Comparison of ENCODE assay signal across 8 cellular contexts in genomic region chrX:47144626-47145407, GRCh38. TPM values are rescaled to one million over a fixed set of nuclear protein-coding genes. Genes with fewer than 3 reads are reported as not detected.
DNase-seq lines count a peak whose midpoint lies in the region; ATAC-seq and TF ChIP-seq lines count a peak whose summit lies in the region.

TSS of gene NDUFB11 (minus strand) at chrX:47144702. CDS start at chrX:47144679, 23 bp downstream.
TSS of gene RBM10 (plus strand) at chrX:47145221. CDS start at chrX:47147482, 2,261 bp downstream.

- peaks cover 16 to 39% (median 34%) of the 10 kb centered on the region in 4 donors for H3K4me1 Mint-ChIP-seq in naive thymus-derived CD8-positive, alpha-beta T cell

- H3K27ac Mint-ChIP-seq in naive thymus-derived CD8-positive, alpha-beta T cell: peak within 1 kb of the TSS; percentile 94 to 98 (median 98)

- H3K27me3 Mint-ChIP-seq in naive thymus-derived CD8-positive, alpha-beta T cell: no peaks in the 10 kb centered on the region

- peak; percentile 87 to 89 for ATAC-seq in naive thymus-derived CD8-positive, alpha-beta T cell

- TF ChIP-seq CTCF in LNCAP (IDR thresholded peaks at IDR 0.05): peak; percentile 51; the same call in 1 of the 2 replicates

- H3K36me3 Mint-ChIP-seq in naive thymus-derived CD8-positive, alpha-beta T cell: peaks cover 7 to 32% (median 19%) of the 10 kb centered on the region in 3 donors

- DNase-seq in ELF-1 (ENCODE audit: low read depth, low spot score) (peak; percentile 99), GOT3 (lab: John Stamatoyannopoulos, UW) (peak; percentile 66), RPMI8226 (peak; percentile 94), fibroblast of gingiva (ENCODE audit: low read depth) (peak; percentile 94)
- peak; percentile 68 to 83 for DNase-seq in activated T-helper 1 cell treated with anti-CD3 and anti-CD28 coated beads, Interleukin-2, amount 50 U/mL, for 16 hours (ENCODE audit: low read depth in 1 of 2, low spot score in 1 of 2)
- DNase-seq in naive thymus-derived CD8-positive, alpha-beta T cell: peak; percentile 68 to 95 (median 86)
- DNase-seq in stimulated activated naive CD4-positive, alpha-beta T cell (lab: John Stamatoyannopoulos, UW): peak; percentile 80 to 94 (median 89)

- peak within 1 kb of the TSS; percentile 93 to 99 (median 96) for H3K4me3 Mint-ChIP-seq in naive thymus-derived CD8-positive, alpha-beta T cell

- peaks cover 0 to 8% (median 0%) of the 10 kb centered on the region in 9 donors for H3K9me3 Mint-ChIP-seq in naive thymus-derived CD8-positive, alpha-beta T cell

- POLR2A ChIA-PET in naive thymus-derived CD8-positive, alpha-beta T cell (lab: Charles Lee): interaction anchor here (0.6 to 2.7 kb wide), 14 partner anchors 8 to 1590 kb away, joined by 3 to 24 read pairs (median 5); partner anchors contain the start of gene USP11

RNA-seq across cellular contexts. Expression of gene NDUFB11, which starts in this region (rescaled TPM):
- total RNA-seq in naive thymus-derived CD8-positive, alpha-beta T cell: 10 to 100 TPM; 50.6 to 50.8 TPM
- 100 to 1,000 TPM; 171 to 185 (median 175) TPM for polyA plus RNA-seq in naive thymus-derived CD8-positive, alpha-beta T cell

RNA-seq across cellular contexts. Expression of gene RBM10, which starts in this region (rescaled TPM):
- 10 to 100 TPM; 52.3 to 55.0 TPM for total RNA-seq in naive thymus-derived CD8-positive, alpha-beta T cell
- polyA plus RNA-seq in naive thymus-derived CD8-positive, alpha-beta T cell: 10 to 100 TPM; 17.6 to 39.2 (median 27.9) TPM

Comparison
In these comparisons a context has a peak if more than half of its experiments do, and no peak if none do; other contexts are left out.
1. Peak in every context shown above with its lines: DNase-seq and ATAC-seq.